2 cellular contexts compared by ENCODE assay signal in the genomic region with DNA sequence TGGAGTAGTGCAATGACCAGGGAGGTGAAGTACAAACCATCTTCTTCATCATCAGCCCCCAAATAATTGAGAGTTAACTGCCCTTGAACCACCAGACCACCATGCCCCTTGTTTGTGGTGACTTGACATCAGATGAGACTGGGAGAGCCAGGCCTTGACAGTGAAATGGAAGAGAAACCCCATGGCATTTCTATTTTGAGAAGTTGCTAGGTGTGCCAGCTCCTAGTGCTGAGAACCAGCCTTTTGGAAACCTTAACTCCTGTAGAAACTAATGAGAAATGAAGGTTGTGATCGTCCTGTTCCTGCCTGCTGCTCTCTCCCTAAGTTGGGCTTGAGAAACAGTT.
TF ChIP-seq lines count a peak whose summit lies in the region.

No MANE protein-coding gene starts in this region.

TF ChIP-seq in HEK293, 187 proteins besides CTCF, POLR2A, EP300 and RAD21:
- TF ChIP-seq PRDM1 (tag by site-specific recombination; IDR thresholded peaks at IDR 0.05) (peak; percentile 41; the same call in 1 of the 2 replicates), ZNF223 (tag by site-specific recombination; IDR thresholded peaks at IDR 0.05) (no peak), ZNF768 (tag by site-specific recombination; IDR thresholded peaks at IDR 0.05) (no peak)

TF ChIP-seq in HepG2, 621 proteins besides CTCF, POLR2A, EP300 and RAD21:
- peak; percentile 45 for TF ChIP-seq ZNF781 (CRISPR knock-in tag; IDR thresholded peaks at IDR 0.05; ENCODE audit: borderline replicate concordance, not compliant biosample characterization)
- no peak for TF ChIP-seq XRCC5 (optimal IDR thresholded peaks at IDR 0.05; ENCODE audit: low read length)
- TF ChIP-seq CC2D1A (CRISPR knock-in tag; IDR thresholded peaks at IDR 0.05) = no peak
- no peak for TF ChIP-seq ZBTB7B (CRISPR knock-in tag; IDR thresholded peaks at IDR 0.05)
- no peak for TF ChIP-seq ZNF558 (CRISPR knock-in tag; IDR thresholded peaks at IDR 0.05; ENCODE audit: borderline replicate concordance)
- 0 out of 2 replicates have a peak, but pooled peaks have one; percentile 41 for TF ChIP-seq KMT2A (CRISPR knock-in tag; IDR thresholded peaks at IDR 0.05)
- 0 out of 2 replicates have a peak, but pooled peaks have one; percentile 5 for TF ChIP-seq THAP11 (CRISPR knock-in tag; IDR thresholded peaks at IDR 0.05)
- TF ChIP-seq HHEX (CRISPR knock-in tag; IDR thresholded peaks at IDR 0.05) = no peak
- no peak for TF ChIP-seq ZNF329 (CRISPR knock-in tag; IDR thresholded peaks at IDR 0.05; ENCODE audit: low read depth)
- no peak for TF ChIP-seq ZBTB25 (CRISPR knock-in tag; IDR thresholded peaks at IDR 0.05)
- TF ChIP-seq ZNF138 (CRISPR knock-in tag; IDR thresholded peaks at IDR 0.05; ENCODE audit: low read depth) = peak; percentile 23; the same call in 1 of the 2 replicates
- 0 out of 2 replicates have a peak, but pooled peaks have one; percentile 20 for TF ChIP-seq ZBTB1 (CRISPR knock-in tag; IDR thresholded peaks at IDR 0.05; ENCODE audit: borderline replicate concordance)
- TF ChIP-seq ZNF431 (CRISPR knock-in tag; IDR thresholded peaks at IDR 0.05; ENCODE audit: borderline replicate concordance, low read depth) = no peak
- TF ChIP-seq GATA4 (IDR thresholded peaks at IDR 0.05; ENCODE audit: borderline replicate concordance, low read depth) = no peak
- TF ChIP-seq, protein P1, sequence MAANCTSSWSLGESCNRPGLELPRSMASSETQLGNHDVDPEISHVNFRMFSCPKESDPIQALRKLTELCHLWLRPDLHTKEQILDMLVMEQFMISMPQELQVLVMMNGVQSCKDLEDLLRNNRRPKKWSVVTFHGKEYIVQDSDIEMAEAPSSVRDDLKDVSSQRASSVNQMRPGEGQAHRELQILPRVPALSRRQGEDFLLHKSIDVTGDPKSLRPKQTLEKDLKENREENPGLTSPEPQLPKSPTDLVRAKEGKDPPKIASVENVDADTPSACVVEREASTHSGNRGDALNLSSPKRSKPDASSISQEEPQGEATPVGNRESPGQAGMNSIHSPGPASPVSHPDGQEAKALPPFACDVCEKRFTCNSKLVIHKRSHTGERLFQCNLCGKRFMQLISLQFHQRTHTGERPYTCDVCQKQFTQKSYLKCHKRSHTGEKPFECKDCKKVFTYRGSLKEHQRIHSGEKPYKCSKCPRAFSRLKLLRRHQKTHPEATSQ (CRISPR knock-in tag; IDR thresholded peaks at IDR 0.05; ENCODE audit: borderline replicate concordance) = no peak
- no peak for TF ChIP-seq HNRNPK (IDR thresholded peaks at IDR 0.05; ENCODE audit: low read depth, low read length, poor library complexity, severe bottlenecking)
- no peak for TF ChIP-seq SKI (IDR thresholded peaks at IDR 0.05; ENCODE audit: partially characterized antibody)
- peak; percentile 59; the same call in 1 of the 2 replicates for TF ChIP-seq MEF2D (CRISPR knock-in tag; IDR thresholded peaks at IDR 0.05)
- TF ChIP-seq, protein P2, sequence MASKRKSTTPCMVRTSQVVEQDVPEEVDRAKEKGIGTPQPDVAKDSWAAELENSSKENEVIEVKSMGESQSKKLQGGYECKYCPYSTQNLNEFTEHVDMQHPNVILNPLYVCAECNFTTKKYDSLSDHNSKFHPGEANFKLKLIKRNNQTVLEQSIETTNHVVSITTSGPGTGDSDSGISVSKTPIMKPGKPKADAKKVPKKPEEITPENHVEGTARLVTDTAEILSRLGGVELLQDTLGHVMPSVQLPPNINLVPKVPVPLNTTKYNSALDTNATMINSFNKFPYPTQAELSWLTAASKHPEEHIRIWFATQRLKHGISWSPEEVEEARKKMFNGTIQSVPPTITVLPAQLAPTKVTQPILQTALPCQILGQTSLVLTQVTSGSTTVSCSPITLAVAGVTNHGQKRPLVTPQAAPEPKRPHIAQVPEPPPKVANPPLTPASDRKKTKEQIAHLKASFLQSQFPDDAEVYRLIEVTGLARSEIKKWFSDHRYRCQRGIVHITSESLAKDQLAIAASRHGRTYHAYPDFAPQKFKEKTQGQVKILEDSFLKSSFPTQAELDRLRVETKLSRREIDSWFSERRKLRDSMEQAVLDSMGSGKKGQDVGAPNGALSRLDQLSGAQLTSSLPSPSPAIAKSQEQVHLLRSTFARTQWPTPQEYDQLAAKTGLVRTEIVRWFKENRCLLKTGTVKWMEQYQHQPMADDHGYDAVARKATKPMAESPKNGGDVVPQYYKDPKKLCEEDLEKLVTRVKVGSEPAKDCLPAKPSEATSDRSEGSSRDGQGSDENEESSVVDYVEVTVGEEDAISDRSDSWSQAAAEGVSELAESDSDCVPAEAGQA (IDR thresholded peaks at IDR 0.05; ENCODE audit: low read depth) = no peak
- TF ChIP-seq, protein P2 (CRISPR knock-in tag; IDR thresholded peaks at IDR 0.05; ENCODE audit: borderline replicate concordance) = no peak
- TF ChIP-seq FOSL2 (CRISPR knock-in tag; IDR thresholded peaks at IDR 0.05) = no peak
- TF ChIP-seq ZNF883 (CRISPR knock-in tag; IDR thresholded peaks at IDR 0.05; ENCODE audit: not compliant biosample characterization) = peak; percentile 7
- no peak for TF ChIP-seq CCDC6 (CRISPR knock-in tag; IDR thresholded peaks at IDR 0.05)
- TF ChIP-seq LCORL (IDR thresholded peaks at IDR 0.05) = no peak
- no peak for TF ChIP-seq LCORL (CRISPR knock-in tag; IDR thresholded peaks at IDR 0.05)
- TF ChIP-seq ERF (CRISPR knock-in tag; IDR thresholded peaks at IDR 0.05) = no peak
